8 cellular contexts compared by ENCODE assay signal in genomic region chr10:92291921-92292860, GRCh38. TPM values are rescaled to one million over a fixed set of nuclear protein-coding genes. Genes with fewer than 3 reads are reported as not detected.
DNase-seq lines count a peak whose midpoint lies in the region; ATAC-seq and TF ChIP-seq lines count a peak whose summit lies in the region.

No MANE protein-coding gene starts in this region.

- no peak overlapping the region for H3K14ac ChIP-seq in mesenchymal stem cell (ENCODE audit: low read length in 2 of 2)

- peak overlapping the region; percentile 88 for H3K27ac Mint-ChIP-seq in activated CD8-positive, alpha-beta T cell treated with anti-CD3 and anti-CD28 coated beads for 36 hours
- peak overlapping the region; percentile 83 for H3K27ac Mint-ChIP-seq in stimulated activated effector memory CD8-positive, alpha-beta T cell treated with anti-CD3 and anti-CD28 coated beads, Interleukin-12 subunit alpha, Interleukin-12 subunit beta, amount 100 ng/mL, for 72 hours

- H3K4ac ChIP-seq in mesenchymal stem cell (ENCODE audit: low read depth in 1 of 2, low read length in 2 of 2): no peak overlapping the region

- DNase-seq in activated gamma-delta T cell treated with Interleukin-2 at 50 U/mL for 16 hours: peak; percentile 21
- no peak for DNase-seq in activated gamma-delta T cell (lab: John Stamatoyannopoulos, UW)
- DNase-seq in NCI-H2227 (lab: John Stamatoyannopoulos, UW; ENCODE audit: unreplicated experiment): peak; percentile 11
- peak; percentile 77 for DNase-seq in activated CD8-positive, alpha-beta T cell treated with anti-CD3 and anti-CD28 coated beads for 36 hours
- peak; percentile 65 for DNase-seq in mesenchymal stem cell
- DNase-seq in stimulated activated effector memory CD8-positive, alpha-beta T cell treated with anti-CD3 and anti-CD28 coated beads, Interleukin-12 subunit alpha, Interleukin-12 subunit beta, amount 100 ng/mL, for 72 hours (ENCODE audit: low spot score in 2 of 2): peak; percentile 24 to 73

- no peak overlapping the region for H2AK5ac ChIP-seq in mesenchymal stem cell (ENCODE audit: low read length, severe bottlenecking)

- H2BK15ac ChIP-seq in mesenchymal stem cell (ENCODE audit: low read depth, poor library complexity, severe bottlenecking): no peak overlapping the region

- POLR2A ChIA-PET in activated CD8-positive, alpha-beta T cell treated with anti-CD3 and anti-CD28 coated beads for 36 hours (lab: Charles Lee): interaction anchor here (1.0 to 2.1 kb wide), 4 partner anchors 11 to 191 kb away, joined by 3 to 4 read pairs (median 4); no protein-coding TSS in a partner anchor

- no peak overlapping the region for H3K18ac ChIP-seq in mesenchymal stem cell (ENCODE audit: low read depth in 1 of 2, low read length in 2 of 2)

- no peak for ATAC-seq in activated CD8-positive, alpha-beta T cell treated with anti-CD3 and anti-CD28 coated beads for 36 hours
- no peak for ATAC-seq in stimulated activated effector memory CD8-positive, alpha-beta T cell treated with anti-CD3 and anti-CD28 coated beads, Interleukin-12 subunit alpha, Interleukin-12 subunit beta, amount 100 ng/mL, for 72 hours
- no peak for ATAC-seq in HG03045 (IDR thresholded peaks at IDR 0.05; ENCODE audit: unreplicated experiment)

- no peak overlapping the region for H2BK5ac ChIP-seq in mesenchymal stem cell (ENCODE audit: low read depth, low read length, poor library complexity, severe bottlenecking)

- H3K9me3 ChIP-seq in endocrine pancreas (ENCODE audit: control insufficient read depth, low read length) (no peaks in the 10 kb centered on the region), mesenchymal stem cell (ENCODE audit: control insufficient read depth, low read length) (no peaks in the 10 kb centered on the region)

- H3K4me3 ChIP-seq in endocrine pancreas (ENCODE audit: control insufficient read depth, insufficient read depth, low read length): peak overlapping the region; percentile 84
- peak overlapping the region; percentile 96 to 97 for H3K4me3 ChIP-seq in mesenchymal stem cell (ENCODE audit: insufficient read depth in 1 of 2, low read depth in 1 of 2, low read length in 2 of 2)

- no peak overlapping the region for H4K8ac ChIP-seq in mesenchymal stem cell (ENCODE audit: low read length)

- no peak overlapping the region for H2BK120ac ChIP-seq in mesenchymal stem cell (ENCODE audit: low read depth, low read length)

- peak overlapping the region; percentile 63 for H3K27ac ChIP-seq in mesenchymal stem cell (ENCODE audit: low read length, poor library complexity, severe bottlenecking)

- no peak for TF ChIP-seq CTCF in activated CD8-positive, alpha-beta T cell treated with anti-CD3 and anti-CD28 coated beads for 36 hours (IDR thresholded peaks at IDR 0.05)

- no peak overlapping the region for H2BK12ac ChIP-seq in mesenchymal stem cell (ENCODE audit: low read length in 2 of 2)

- WGBS in mesenchymal stem cell: 4% methylated on average over 14 of the region's 17 CpGs

- H4K91ac ChIP-seq in mesenchymal stem cell (ENCODE audit: low read length): no peak overlapping the region

- H3K36me3 ChIP-seq in endocrine pancreas (ENCODE audit: control insufficient read depth, insufficient read depth, low read length) (no peaks in the 10 kb centered on the region), mesenchymal stem cell (ENCODE audit: control insufficient read depth in 1 of 2, insufficient read depth in 2 of 2, low read depth in 1 of 2, low read length in 2 of 2) (peaks cover 10 to 20% of the 10 kb centered on the region in 2 experiments)

- H3K4me3 Mint-ChIP-seq in activated CD8-positive, alpha-beta T cell treated with anti-CD3 and anti-CD28 coated beads for 36 hours: peak overlapping the region; percentile 93
- peak overlapping the region; percentile 82 for H3K4me3 Mint-ChIP-seq in stimulated activated effector memory CD8-positive, alpha-beta T cell treated with anti-CD3 and anti-CD28 coated beads, Interleukin-12 subunit alpha, Interleukin-12 subunit beta, amount 100 ng/mL, for 72 hours

- peak overlapping the region; percentile 48 for H3K4me2 ChIP-seq in mesenchymal stem cell (ENCODE audit: low read length, poor library complexity, severe bottlenecking)

- no peak overlapping the region for H3K23ac ChIP-seq in mesenchymal stem cell (ENCODE audit: low read length in 2 of 2)

- H3K36me3 Mint-ChIP-seq in activated CD8-positive, alpha-beta T cell treated with anti-CD3 and anti-CD28 coated beads for 36 hours (ENCODE audit: low read depth): peaks cover 12% of the 10 kb centered on the region
- peaks cover 40% of the 10 kb centered on the region for H3K36me3 Mint-ChIP-seq in stimulated activated effector memory CD8-positive, alpha-beta T cell treated with anti-CD3 and anti-CD28 coated beads, Interleukin-12 subunit alpha, Interleukin-12 subunit beta, amount 100 ng/mL, for 72 hours

- H3K79me1 ChIP-seq in mesenchymal stem cell (replicated peaks; ENCODE audit: low read length, poor library complexity, severe bottlenecking): peaks cover 8% of the 10 kb centered on the region

- CTCF ChIA-PET in activated CD8-positive, alpha-beta T cell treated with anti-CD3 and anti-CD28 coated beads for 36 hours (lab: Charles Lee): interaction anchor here (0.9 to 2.1 kb wide), 8 partner anchors 12 to 204 kb away, joined by 3 to 11 read pairs (median 4); no protein-coding TSS in a partner anchor

- H3K27me3 Mint-ChIP-seq in activated CD8-positive, alpha-beta T cell treated with anti-CD3 and anti-CD28 coated beads for 36 hours: no peaks in the 10 kb centered on the region

- H3K27me3 ChIP-seq in endocrine pancreas (ENCODE audit: control insufficient read depth, insufficient read depth, low read length) (no peaks in the 10 kb centered on the region), mesenchymal stem cell (ENCODE audit: control insufficient read depth in 1 of 2, insufficient read depth in 1 of 2, low read length in 2 of 2) (no peaks in the 10 kb centered on the region)

- H3K4me1 ChIP-seq in endocrine pancreas (ENCODE audit: control insufficient read depth, insufficient read depth, low read length) (peaks cover 5% of the 10 kb centered on the region), mesenchymal stem cell (ENCODE audit: control insufficient read depth, insufficient read depth, low read depth, low read length) (peaks cover 5% of the 10 kb centered on the region)

- H3K4me1 Mint-ChIP-seq in activated CD8-positive, alpha-beta T cell treated with anti-CD3 and anti-CD28 coated beads for 36 hours (ENCODE audit: low read depth): peaks cover 22% of the 10 kb centered on the region
- peaks cover 22% of the 10 kb centered on the region for H3K4me1 Mint-ChIP-seq in stimulated activated effector memory CD8-positive, alpha-beta T cell treated with anti-CD3 and anti-CD28 coated beads, Interleukin-12 subunit alpha, Interleukin-12 subunit beta, amount 100 ng/mL, for 72 hours

- H3K9ac ChIP-seq in endocrine pancreas (ENCODE audit: control insufficient read depth, insufficient read depth, low read length) (peak overlapping the region; percentile 19), mesenchymal stem cell (ENCODE audit: low read length) (peak overlapping the region; percentile 98)

- intact Hi-C loops in activated CD8-positive, alpha-beta T cell treated with anti-CD3 and anti-CD28 coated beads for 36 hours (cut with micrococcal nuclease): loop anchor here (5.0 kb wide), 2 partner anchors 50 to 205 kb away; no protein-coding TSS in a partner anchor

- no peaks in the 10 kb centered on the region for H3K9me3 Mint-ChIP-seq in activated CD8-positive, alpha-beta T cell treated with anti-CD3 and anti-CD28 coated beads for 36 hours
- no peaks in the 10 kb centered on the region for H3K9me3 Mint-ChIP-seq in stimulated activated effector memory CD8-positive, alpha-beta T cell treated with anti-CD3 and anti-CD28 coated beads, Interleukin-12 subunit alpha, Interleukin-12 subunit beta, amount 100 ng/mL, for 72 hours

- no peak overlapping the region for H2AFZ ChIP-seq in mesenchymal stem cell (ENCODE audit: low read depth, low read length)

RNA-seq across cellular contexts. Expression of gene MARCHF5, which starts 1.2 kb away (rescaled TPM):
- 10 to 100 TPM; 25.4 to 29.3 TPM for total RNA-seq in activated CD8-positive, alpha-beta T cell treated with anti-CD3 and anti-CD28 coated beads for 36 hours
- 23.7 TPM for polyA plus RNA-seq in mesenchymal stem cell (2013, experiment 1 of 2)
- 23.5 TPM for polyA plus RNA-seq in mesenchymal stem cell (2013, experiment 2 of 2)

RNA-seq across cellular contexts. Expression of gene CPEB3, which starts 1.3 kb away (rescaled TPM):
- total RNA-seq in activated CD8-positive, alpha-beta T cell treated with anti-CD3 and anti-CD28 coated beads for 36 hours: 1 to 10 TPM; 1.8 to 2.2 TPM
- 0.66 TPM for polyA plus RNA-seq in mesenchymal stem cell (2013, experiment 1 of 2)
- polyA plus RNA-seq in mesenchymal stem cell (2013, experiment 2 of 2): 0.70 TPM
